In genomic region chr16:51262428-51262827, GRCh38 we compare ENCODE assay signal across 8 cellular contexts.
"Had no signal": no experiment of that assay in that cellular context is flagged by ENCODE, and none has a peak within 500 bp of the region (broad histone marks: within the 10 kb centered on the region; RNA-seq: fewer than 3 reads in every experiment).

No MANE protein-coding gene starts in this region.

- DNase-seq: GDM1, GF-D8 had no signal

- H3K4me3 ChIP-seq: GM12878 had no signal

- FAIRE-seq: G401.6, GM12878, GM12891, GM12892, GM18507, GM19239 had no signal

- ATAC-seq: GM12878 had no signal
